8 cellular contexts compared by ENCODE assay signal in genomic region chr19:52296773-52297600, GRCh38. TPM values are rescaled to one million over a fixed set of nuclear protein-coding genes. Genes with fewer than 3 reads are reported as not detected.
A peak's percentile ranks its signal among the peaks of the same experiment; 100 is the strongest.
DNase-seq lines count a peak whose midpoint lies in the region; ATAC-seq and TF ChIP-seq lines count a peak whose summit lies in the region.

Gene ZNF480 (plus strand): TSS chr19:52297169. CDS start chr19:52300413, 3,244 bp downstream.

- H3K27ac Mint-ChIP-seq in activated CD4-positive, alpha-beta T cell treated with anti-CD3 and anti-CD28 coated beads for 36 hours, result peak within 1 kb of the TSS; percentile 98
- H3K27ac Mint-ChIP-seq in chondrocyte (ENCODE audit: unreplicated experiment), result peak within 1 kb of the TSS; percentile 99

- ATAC-seq in HG03196 (IDR thresholded peaks at IDR 0.05; ENCODE audit: unreplicated experiment), result peak; percentile 55
- ATAC-seq in activated CD4-positive, alpha-beta T cell treated with anti-CD3 and anti-CD28 coated beads for 36 hours, result peak; percentile 92
- no peak for ATAC-seq in HG03025 (IDR thresholded peaks at IDR 0.05; ENCODE audit: low FRiP score, unreplicated experiment)

- H3K4me1 Mint-ChIP-seq in activated CD4-positive, alpha-beta T cell treated with anti-CD3 and anti-CD28 coated beads for 36 hours, result peaks cover 18% of the 10 kb centered on the region
- H3K4me1 Mint-ChIP-seq in chondrocyte (ENCODE audit: low read depth), result peaks cover 24% of the 10 kb centered on the region

- CTCF ChIA-PET in activated CD4-positive, alpha-beta T cell treated with anti-CD3 and anti-CD28 coated beads for 36 hours (lab: Charles Lee), result no interaction called here

- H3K27me3 Mint-ChIP-seq in activated CD4-positive, alpha-beta T cell treated with anti-CD3 and anti-CD28 coated beads for 36 hours, result no peaks in the 10 kb centered on the region
- no peaks in the 10 kb centered on the region for H3K27me3 Mint-ChIP-seq in chondrocyte (ENCODE audit: low read depth)

- intact Hi-C loops in activated CD4-positive, alpha-beta T cell treated with anti-CD3 and anti-CD28 coated beads for 36 hours (cut with DNase I, micrococcal nuclease), result loop anchor here in 1 of 2 experiments (1.0 kb wide), 1 partner anchor 28 kb away; the partner anchor contains the start of gene ZNF766

- POLR2A ChIA-PET in activated CD4-positive, alpha-beta T cell treated with anti-CD3 and anti-CD28 coated beads for 36 hours (lab: Charles Lee), result interaction anchor here (0.6 kb wide), 1 partner anchor 519 kb away, joined by 5 read pairs; no protein-coding TSS in a partner anchor

- no peak for TF ChIP-seq CTCF in GM10266 (IDR thresholded peaks at IDR 0.05; ENCODE audit: control insufficient read depth, insufficient read depth, low read depth, missing control alignments)
- TF ChIP-seq CTCF in chondrocyte (IDR thresholded peaks at IDR 0.05), result peak; percentile 53

- H3K4me3 Mint-ChIP-seq in activated CD4-positive, alpha-beta T cell treated with anti-CD3 and anti-CD28 coated beads for 36 hours, result peak within 1 kb of the TSS; percentile 90
- peak within 1 kb of the TSS; percentile 96 for H3K4me3 Mint-ChIP-seq in chondrocyte (ENCODE audit: unreplicated experiment)

- DNase-seq in GM10266 (ENCODE audit: extremely low spot score) (peak; percentile 84), NCI-H446 treated with DMSO at 0.1 percent for 48 hours (lab: John Stamatoyannopoulos, UW) (peak; percentile 57), chondrocyte (ENCODE audit: low spot score) (no peak), kidney glomerular epithelial cell (lab: John Stamatoyannopoulos, UW) (peak; percentile 46)
- DNase-seq in activated CD4-positive, alpha-beta T cell treated with anti-CD3 and anti-CD28 coated beads for 36 hours, result peak; percentile 78
- DNase-seq in stimulated activated CD4-positive, alpha-beta T cell treated with anti-CD3 and anti-CD28 coated beads, Interleukin-15, amount 100 ng/mL, for 1 hour (ENCODE audit: low read depth in 1 of 2, low spot score in 1 of 2), result peak; percentile 59 to 73

- peaks cover 74% of the 10 kb centered on the region for H3K36me3 Mint-ChIP-seq in activated CD4-positive, alpha-beta T cell treated with anti-CD3 and anti-CD28 coated beads for 36 hours (ENCODE audit: low read depth)
- peaks cover 33% of the 10 kb centered on the region for H3K36me3 Mint-ChIP-seq in chondrocyte (ENCODE audit: low read depth)

- peaks cover 36% of the 10 kb centered on the region for H3K9me3 Mint-ChIP-seq in activated CD4-positive, alpha-beta T cell treated with anti-CD3 and anti-CD28 coated beads for 36 hours (ENCODE audit: low read depth)
- H3K9me3 Mint-ChIP-seq in chondrocyte (ENCODE audit: low read depth), result peaks cover 15% of the 10 kb centered on the region

RNA-seq across cellular contexts. Expression of gene ZNF480, which starts in this region (rescaled TPM):
- 1 to 10 TPM; 4.8 to 5.0 TPM for total RNA-seq in activated CD4-positive, alpha-beta T cell treated with anti-CD3 and anti-CD28 coated beads for 36 hours
- 10.0 to 12.1 TPM (median 11.6 TPM) in 3 replicates for total RNA-seq in chondrocyte
